ENCODE assay signal across 1 cellular context in the genomic region with DNA sequence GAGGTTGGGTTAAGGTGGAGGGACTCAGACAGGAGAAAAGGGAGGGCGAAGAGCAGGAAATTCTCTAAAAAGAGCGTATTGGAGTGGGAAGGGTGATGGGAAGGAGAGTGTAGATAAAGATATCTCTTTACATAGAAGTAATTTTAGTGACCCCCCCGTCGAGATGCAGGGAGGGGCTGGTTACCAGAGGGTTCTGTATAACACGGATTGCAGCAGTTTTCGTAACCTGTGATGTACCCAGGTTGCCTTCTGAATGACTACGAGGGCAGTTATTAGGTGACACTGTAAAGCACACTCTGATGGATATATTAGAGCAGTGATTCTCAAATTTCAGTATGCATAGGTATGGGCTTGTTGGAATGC.
TF ChIP-seq lines count a peak whose summit lies in the region.

No MANE protein-coding gene starts in this region.

TF ChIP-seq in HEK293T, 16 proteins besides CTCF, POLR2A, EP300 and RAD21 (continued from another document):
- TF ChIP-seq FOXM1 (IDR thresholded peaks at IDR 0.05; ENCODE audit: borderline replicate concordance): no peak
TF ChIP-seq in HEK293T: peak in this region for 0.
